ENCODE assay signal across 15 cellular contexts in the genomic region with DNA sequence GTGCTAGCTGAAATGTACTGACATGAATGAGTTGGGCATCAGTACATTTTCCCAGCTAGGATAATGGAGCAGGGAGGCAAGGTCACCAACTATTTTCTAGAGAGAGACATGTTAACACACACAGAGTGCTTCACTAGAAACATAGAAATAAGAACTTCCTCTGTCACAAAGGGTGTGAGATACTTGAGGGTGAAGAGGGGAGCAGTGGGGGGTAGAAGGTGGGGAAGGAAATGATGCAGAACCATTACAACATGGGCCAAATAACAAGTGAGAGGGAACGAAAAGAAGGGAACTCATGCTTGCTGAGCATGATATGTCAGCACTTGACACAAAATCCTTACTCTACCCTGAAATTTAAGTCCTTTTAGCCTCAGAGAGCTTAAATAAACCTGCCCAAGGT.
DNase-seq lines count a peak whose midpoint lies in the region; ATAC-seq and TF ChIP-seq lines count a peak whose summit lies in the region.
"Had no signal": no experiment of that assay in that cellular context is flagged by ENCODE, and none has a peak within 500 bp of the region (broad histone marks: within the 10 kb centered on the region; RNA-seq: fewer than 3 reads in every experiment).

No MANE protein-coding gene starts in this region.

- TF ChIP-seq CTCF in activated B cell treated with CpG ODN at 0.5 μM for 24 hours (IDR thresholded peaks at IDR 0.05) (no peak), GM20000 (IDR thresholded peaks at IDR 0.05; ENCODE audit: extremely low read depth, missing control alignments) (no peak)

- H3K9me3 Mint-ChIP-seq in activated B cell treated with CpG ODN at 0.5 μM for 24 hours: no peaks in the 10 kb centered on the region
- H3K9me3 Mint-ChIP-seq: activated naive CD4-positive, alpha-beta T cell treated with anti-CD3 and anti-CD28 coated beads, Interleukin-2, amount 50 U/mL, for 24 hours; naive thymus-derived CD8-positive, alpha-beta T cell had no signal

- peaks cover 38% of the 10 kb centered on the region for H3K27me3 Mint-ChIP-seq in activated B cell treated with CpG ODN at 0.5 μM for 24 hours
- H3K27me3 Mint-ChIP-seq: activated CD8-positive, alpha-beta memory T cell treated with anti-CD3 and anti-CD28 coated beads, Interleukin-2, amount 10 ng/mL, durations not matched to agents 7 days and 5 days; activated naive CD4-positive, alpha-beta T cell treated with anti-CD3 and anti-CD28 coated beads, Interleukin-2, amount 50 U/mL, for 24 hours had no signal

- no peaks in the 10 kb centered on the region for H3K36me3 Mint-ChIP-seq in activated B cell treated with CpG ODN at 0.5 μM for 24 hours (ENCODE audit: low read depth)
- H3K36me3 Mint-ChIP-seq: activated CD8-positive, alpha-beta memory T cell treated with anti-CD3 and anti-CD28 coated beads, Interleukin-2, amount 10 ng/mL, durations not matched to agents 7 days and 5 days; activated naive CD4-positive, alpha-beta T cell treated with anti-CD3 and anti-CD28 coated beads, Interleukin-2, amount 50 U/mL, for 24 hours; naive thymus-derived CD8-positive, alpha-beta T cell had no signal

- in situ Hi-C loops in KBM-7 (cut with MboI; ENCODE audit: low pct_unique_long_range_greater_than_20kb, low sequenced_read_pairs): no loop called here

- POLR2A ChIA-PET in activated B cell treated with CpG ODN at 0.5 μM for 24 hours (lab: Charles Lee): no interaction called here

- CTCF ChIA-PET in activated B cell treated with CpG ODN at 0.5 μM for 24 hours (lab: Charles Lee): interaction anchor here (1.8 kb wide), 1 partner anchor 502 kb away, joined by 8 read pairs; no protein-coding TSS in a partner anchor

- peaks cover 33% of the 10 kb centered on the region for H3K4me1 Mint-ChIP-seq in activated B cell treated with CpG ODN at 0.5 μM for 24 hours
- H3K4me1 Mint-ChIP-seq: activated naive CD4-positive, alpha-beta T cell treated with anti-CD3 and anti-CD28 coated beads, Interleukin-2, amount 50 U/mL, for 24 hours had no signal

- H3K4me3 Mint-ChIP-seq in activated B cell treated with CpG ODN at 0.5 μM for 24 hours: peak overlapping the region; percentile 2
- H3K4me3 Mint-ChIP-seq: activated CD8-positive, alpha-beta memory T cell treated with anti-CD3 and anti-CD28 coated beads, Interleukin-2, amount 10 ng/mL, durations not matched to agents 7 days and 5 days; activated naive CD4-positive, alpha-beta T cell treated with anti-CD3 and anti-CD28 coated beads, Interleukin-2, amount 50 U/mL, for 24 hours; naive thymus-derived CD8-positive, alpha-beta T cell had no signal

- intact Hi-C loops in activated B cell treated with CpG ODN at 0.5 μM for 24 hours (cut with micrococcal nuclease): no loop called here

- DNase-seq in KBM-7 (peak; percentile 44), activated B cell treated with CpG ODN at 0.5 μM for 24 hours (no peak), pons (ENCODE audit: low spot score) (peak; percentile 60), NCI-H146 (lab: John Stamatoyannopoulos, UW) (no peak), GM20000 (ENCODE audit: low spot score) (no peak), NCI-H2196 treated with DMSO at 0.1 percent for 48 hours (lab: John Stamatoyannopoulos, UW; ENCODE audit: unreplicated experiment) (no peak)
- DNase-seq: activated CD8-positive, alpha-beta memory T cell treated with anti-CD3 and anti-CD28 coated beads, Interleukin-2, amount 10 ng/mL, durations not matched to agents 7 days and 5 days; gastrocnemius medialis; islet precursor cell; naive thymus-derived CD8-positive, alpha-beta T cell; NCI-H2029; SK-N-SH; WERI-Rb-1 had no signal

- ATAC-seq in GM18498 (IDR thresholded peaks at IDR 0.05; ENCODE audit: unreplicated experiment) (peak; percentile 33), activated B cell treated with CpG ODN at 0.5 μM for 24 hours (ENCODE audit: low read depth) (peak; percentile 21)
- ATAC-seq: activated CD8-positive, alpha-beta memory T cell treated with anti-CD3 and anti-CD28 coated beads, Interleukin-2, amount 10 ng/mL, durations not matched to agents 7 days and 5 days; naive thymus-derived CD8-positive, alpha-beta T cell had no signal

- H3K27ac Mint-ChIP-seq in activated B cell treated with CpG ODN at 0.5 μM for 24 hours: no peak overlapping the region
- H3K27ac Mint-ChIP-seq: activated CD8-positive, alpha-beta memory T cell treated with anti-CD3 and anti-CD28 coated beads, Interleukin-2, amount 10 ng/mL, durations not matched to agents 7 days and 5 days; activated naive CD4-positive, alpha-beta T cell treated with anti-CD3 and anti-CD28 coated beads, Interleukin-2, amount 50 U/mL, for 24 hours had no signal

Comparison
In these comparisons a context has a peak if more than half of its experiments do, and no peak if none do; other contexts are left out.
1. DNase-seq: peak in KBM-7 (single experiment) and pons (single experiment); none in activated B cell treated with CpG ODN at 0.5 μM for 24 hours (single experiment), NCI-H146 (single experiment), GM20000 (single experiment) and NCI-H2196 treated with DMSO at 0.1 percent for 48 hours (single experiment).